In genomic region chr6:158789115-158789917, GRCh38 we compare ENCODE assay signal across 8 cellular contexts. TPM values are rescaled to one million over a fixed set of nuclear protein-coding genes. Genes with fewer than 3 reads are reported as not detected.
DNase-seq lines count a peak whose midpoint lies in the region; ATAC-seq and TF ChIP-seq lines count a peak whose summit lies in the region.

No MANE protein-coding gene starts in this region.

- no peak overlapping the region for H3K4me3 ChIP-seq in MM.1S (ENCODE audit: low read length)

- no peaks in the 10 kb centered on the region for H3K27me3 ChIP-seq in MM.1S (replicated peaks; ENCODE audit: insufficient read depth, low read length)

- H3K9me3 ChIP-seq in MM.1S (replicated peaks; ENCODE audit: insufficient read depth, low read length): no peaks in the 10 kb centered on the region

- peaks cover 52% of the 10 kb centered on the region for H3K4me1 Mint-ChIP-seq in activated T-cell treated with anti-CD3 and anti-CD28 coated beads, Interleukin-2, amount 50 U/mL, for 72 hours (ENCODE audit: low read depth)

- TF ChIP-seq CTCF in omental fat pad (IDR thresholded peaks at IDR 0.05) (no peak), MM.1S (IDR thresholded peaks at IDR 0.05; ENCODE audit: low read length) (no peak)

- H3K9me3 Mint-ChIP-seq in activated T-cell treated with anti-CD3 and anti-CD28 coated beads, Interleukin-2, amount 50 U/mL, for 72 hours: no peaks in the 10 kb centered on the region

- ATAC-seq in GM18868 (IDR thresholded peaks at IDR 0.05; ENCODE audit: unreplicated experiment): peak; percentile 50
- ATAC-seq in HG03097 (IDR thresholded peaks at IDR 0.05; ENCODE audit: low FRiP score, unreplicated experiment): peak; percentile 51
- peak; percentile 68 to 78 for ATAC-seq in activated T-cell treated with anti-CD3 and anti-CD28 coated beads, Interleukin-2, amount 50 U/mL, for 72 hours (replicated peaks in 1 of 2)
- ATAC-seq in omental fat pad (ENCODE audit: low FRiP score): no peak
- no peak for ATAC-seq in esophagus mucosa

- no peaks in the 10 kb centered on the region for H3F3A ChIP-seq in MM.1S (ENCODE audit: insufficient read depth, low read length)

- peaks cover 3% of the 10 kb centered on the region; the same call in 1 of the 2 replicates for H4K20me1 ChIP-seq in MM.1S (ENCODE audit: insufficient read depth, low read length)

- peaks cover 74% of the 10 kb centered on the region for H3K79me2 ChIP-seq in MM.1S (ENCODE audit: low read length)

- no peak overlapping the region for H3K9ac ChIP-seq in MM.1S (ENCODE audit: low read length)

- no peak overlapping the region for H3K4me2 ChIP-seq in MM.1S (ENCODE audit: low read depth, low read length)

- peak in 1 of 2 donors; percentile 31 for DNase-seq in activated T-cell treated with anti-CD3 and anti-CD28 coated beads, Interleukin-2, amount 50 U/mL, for 72 hours
- DNase-seq in omental fat pad (ENCODE audit: low spot score) (peak; percentile 11), MM.1S (no peak), SHP77 treated with DMSO at 0.1 percent for 48 hours (lab: John Stamatoyannopoulos, UW) (no peak), COR-L47 (lab: John Stamatoyannopoulos, UW) (no peak)

- peaks cover 7 to 35% of the 10 kb centered on the region in 2 donors for H3K36me3 Mint-ChIP-seq in activated T-cell treated with anti-CD3 and anti-CD28 coated beads, Interleukin-2, amount 50 U/mL, for 72 hours (ENCODE audit: insufficient read depth in 2 of 2)

- no peak overlapping the region for H3K27ac ChIP-seq in MM.1S (ENCODE audit: low read length)

- peak overlapping the region; percentile 28 to 70 for H3K4me3 Mint-ChIP-seq in activated T-cell treated with anti-CD3 and anti-CD28 coated beads, Interleukin-2, amount 50 U/mL, for 72 hours

- no peaks in the 10 kb centered on the region for H3K9me2 ChIP-seq in MM.1S (replicated peaks; ENCODE audit: insufficient read depth, low read length)

- no peaks in the 10 kb centered on the region for H3K36me3 ChIP-seq in MM.1S (replicated peaks; ENCODE audit: insufficient read depth, low read length)

- H3K27me3 Mint-ChIP-seq in activated T-cell treated with anti-CD3 and anti-CD28 coated beads, Interleukin-2, amount 50 U/mL, for 72 hours (ENCODE audit: low read depth): no peaks in the 10 kb centered on the region

- 0 out of 2 replicates have a peak, but pooled peaks cover 6% of the 10 kb centered on the region for H3K4me1 ChIP-seq in MM.1S (ENCODE audit: low read length)

- peak overlapping the region; percentile 84 for H3K27ac Mint-ChIP-seq in activated T-cell treated with anti-CD3 and anti-CD28 coated beads, Interleukin-2, amount 50 U/mL, for 72 hours

- no peak overlapping the region for H2AFZ ChIP-seq in MM.1S (ENCODE audit: low read length)

RNA-seq across cellular contexts. Expression of gene EZR, which starts 29.9 kb away (rescaled TPM):
- 100 to 1,000 TPM; 167 to 177 TPM for total RNA-seq in activated T-cell treated with anti-CD3 and anti-CD28 coated beads, Interleukin-2, amount 50 U/mL, for 72 hours
- total RNA-seq in omental fat pad (100 to 1,000 TPM in 2 of 4 donors, 10 to 100 TPM in 2; 60.9 to 480 (median 251) TPM), esophagus mucosa (368 TPM)

Comparison
In these comparisons a context has a peak if more than half of its experiments do, and no peak if none do; other contexts are left out.
1. ATAC-seq: peak in GM18868 (single experiment), HG03097 (single experiment) and activated T-cell treated with anti-CD3 and anti-CD28 coated beads, Interleukin-2, amount 50 U/mL, for 72 hours (2 of 2); none in omental fat pad (single experiment) and esophagus mucosa (single experiment).